In genomic region chr1:163202833-163203451, GRCh38 we compare ENCODE assay signal across 12 cellular contexts. TPM values are rescaled to one million over a fixed set of nuclear protein-coding genes. Genes with fewer than 3 reads are reported as not detected.
DNase-seq lines count a peak whose midpoint lies in the region; ATAC-seq and TF ChIP-seq lines count a peak whose summit lies in the region.
"Had no signal": no experiment of that assay in that cellular context is flagged by ENCODE, and none has a peak within 500 bp of the region (broad histone marks: within the 10 kb centered on the region; RNA-seq: fewer than 3 reads in every experiment).

TSS of gene RGS5 (minus strand) at chr1:163202916. CDS start at chr1:163202835, 81 bp downstream.

- no peak within 1 kb of the TSS for H3K27ac Mint-ChIP-seq in CD8-positive, alpha-beta T cell
- H3K27ac Mint-ChIP-seq: activated T-helper 2 cell treated with anti-CD3 and anti-CD28 coated beads, Interferon-gamma antibody, Interleukin-2, Interleukin-4, amounts not matched to agents 10 μg/mL and 5 μg/mL and 100 μg/mL, durations not matched to agents 14 hours and 24 hours and 36 hours had no signal

- H3K4me1 ChIP-seq in trophoblast cell (ENCODE audit: control insufficient read depth in 1 of 2, insufficient read depth in 2 of 2, low read length in 2 of 2) = peaks cover 5% of the 10 kb centered on the region in 2 experiments
- H3K4me1 ChIP-seq in CD8-positive, alpha-beta T cell (ENCODE audit: insufficient read depth, low read length) = no peaks in the 10 kb centered on the region
- H3K4me1 ChIP-seq: BLaER1 had no signal

- POLR2A ChIA-PET in CD8-positive, alpha-beta T cell (lab: Charles Lee) = no interaction called here

- no peaks in the 10 kb centered on the region for H3K4me1 Mint-ChIP-seq in CD8-positive, alpha-beta T cell (ENCODE audit: low read depth)

- no CpG with 5 or more reads among the region's 4 CpGs for whole genome bisulfite sequencing in trophoblast cell (ENCODE audit: extremely low coverage, insufficient coverage, insufficient read length)

- no peak for ATAC-seq in activated CD4-positive, CD25-positive, alpha-beta regulatory T cell treated with anti-CD3 and anti-CD28 coated beads, Interleukin-2, amount 50 U/mL, for 24 hours
- ATAC-seq in GM18870 (IDR thresholded peaks at IDR 0.05; ENCODE audit: unreplicated experiment) = no peak
- ATAC-seq in CD8-positive, alpha-beta T cell = no peak

- DNase-seq in AG10803 (ENCODE audit: low read depth) (peak; percentile 53), astrocyte of the hippocampus (ENCODE audit: low read depth, low spot score) (peak; percentile 78), hepatic stellate cell (ENCODE audit: low spot score) (peak; percentile 19), trophoblast cell (peak in 1 of 2 donors; percentile 14)
- no peak for DNase-seq in stimulated activated CD4-positive, alpha-beta T cell treated with anti-CD3 and anti-CD28 coated beads, Interleukin-4, amount 100 ng/mL, for 1 hour
- no peak for DNase-seq in CD8-positive, alpha-beta T cell

- H3K4me3 ChIP-seq in AG10803 (ENCODE audit: low read length) (no peak within 1 kb of the TSS), trophoblast cell (ENCODE audit: low read depth, low read length) (no peak within 1 kb of the TSS)
- no peak within 1 kb of the TSS for H3K4me3 ChIP-seq in CD8-positive, alpha-beta T cell (ENCODE audit: low read depth, low read length)
- H3K4me3 ChIP-seq: BLaER1, SK-N-MC had no signal

- peak within 1 kb of the TSS; percentile 9 for H3K4me2 ChIP-seq in trophoblast cell (ENCODE audit: low read length)
- H3K4me2 ChIP-seq: BLaER1 had no signal

- no peak for TF ChIP-seq CTCF in AG10803 (conservative IDR thresholded peaks at IDR 0.05; ENCODE audit: low read length)
- no peak for TF ChIP-seq CTCF in CD8-positive, alpha-beta T cell (IDR thresholded peaks at IDR 0.05)

- no peaks in the 10 kb centered on the region for H3K9me3 Mint-ChIP-seq in CD8-positive, alpha-beta T cell
- H3K9me3 Mint-ChIP-seq: activated T-helper 2 cell treated with anti-CD3 and anti-CD28 coated beads, Interferon-gamma antibody, Interleukin-2, Interleukin-4, amounts not matched to agents 10 μg/mL and 5 μg/mL and 100 μg/mL, durations not matched to agents 14 hours and 24 hours and 36 hours had no signal

- no peak within 1 kb of the TSS for H3K23ac ChIP-seq in trophoblast cell (ENCODE audit: low read length)

- H3K79me1 ChIP-seq in trophoblast cell (ENCODE audit: low read length) = no peaks in the 10 kb centered on the region

- no peaks in the 10 kb centered on the region for H3K27me3 ChIP-seq in trophoblast cell (ENCODE audit: insufficient read depth, low read length)
- H3K27me3 ChIP-seq in CD8-positive, alpha-beta T cell (ENCODE audit: insufficient read depth, low read length) = no peaks in the 10 kb centered on the region
- H3K27me3 ChIP-seq: BLaER1 had no signal

- no peak within 1 kb of the TSS for H2BK12ac ChIP-seq in trophoblast cell (ENCODE audit: low read length)

- no peak within 1 kb of the TSS for H2BK5ac ChIP-seq in trophoblast cell (ENCODE audit: low read depth, low read length, poor library complexity)

- peaks cover 2% of the 10 kb centered on the region for H3K27me3 Mint-ChIP-seq in CD8-positive, alpha-beta T cell (ENCODE audit: low read depth)

- no peak within 1 kb of the TSS for H3K14ac ChIP-seq in trophoblast cell (ENCODE audit: low read length)

- H4K12ac ChIP-seq in trophoblast cell (ENCODE audit: low read depth, low read length) = no peak within 1 kb of the TSS

- H3K4me3 Mint-ChIP-seq in CD8-positive, alpha-beta T cell = no peak within 1 kb of the TSS

- no peaks in the 10 kb centered on the region for H3K9me3 ChIP-seq in trophoblast cell (ENCODE audit: insufficient read depth, low read depth, low read length)
- no peaks in the 10 kb centered on the region for H3K9me3 ChIP-seq in CD8-positive, alpha-beta T cell (ENCODE audit: low read length)
- H3K9me3 ChIP-seq: BLaER1 had no signal

- no peaks in the 10 kb centered on the region for H3K36me3 Mint-ChIP-seq in CD8-positive, alpha-beta T cell

- intact Hi-C loops in CD8-positive, alpha-beta T cell (cut with DNase I, micrococcal nuclease) = no loop called here

- no peak within 1 kb of the TSS for H3K9ac ChIP-seq in trophoblast cell (ENCODE audit: low read length)
- H3K9ac ChIP-seq: BLaER1 had no signal

- CTCF ChIA-PET in CD8-positive, alpha-beta T cell (lab: Charles Lee) = no interaction called here

- H3K27ac ChIP-seq in trophoblast cell (ENCODE audit: low read depth, low read length) = no peak within 1 kb of the TSS
- no peak within 1 kb of the TSS for H3K27ac ChIP-seq in CD8-positive, alpha-beta T cell (ENCODE audit: low read depth, low read length)
- H3K27ac ChIP-seq: BLaER1, HL-60, SK-N-MC had no signal

- no peak within 1 kb of the TSS for H3K18ac ChIP-seq in trophoblast cell (ENCODE audit: low read length)

- H2AFZ ChIP-seq in trophoblast cell (ENCODE audit: insufficient read depth, low read length, poor library complexity) = peak within 1 kb of the TSS; percentile 37

- no peak within 1 kb of the TSS for H2AK5ac ChIP-seq in trophoblast cell (ENCODE audit: low read length)

- no peak within 1 kb of the TSS for H3K4ac ChIP-seq in trophoblast cell (ENCODE audit: low read depth, low read length)

- no peaks in the 10 kb centered on the region for H3K36me3 ChIP-seq in trophoblast cell (ENCODE audit: control insufficient read depth in 1 of 2, insufficient read depth in 2 of 2, low read length in 2 of 2)
- H3K36me3 ChIP-seq in CD8-positive, alpha-beta T cell (ENCODE audit: insufficient read depth, low read length) = no peaks in the 10 kb centered on the region
- H3K36me3 ChIP-seq: BLaER1 had no signal

- no peak within 1 kb of the TSS for H2BK120ac ChIP-seq in trophoblast cell (ENCODE audit: insufficient read depth, low read length, poor library complexity)

- no peak within 1 kb of the TSS for H4K91ac ChIP-seq in trophoblast cell (ENCODE audit: low read depth, low read length)

- peak within 1 kb of the TSS; percentile 62 for H4K8ac ChIP-seq in trophoblast cell (ENCODE audit: low read depth, low read length)

- H3K79me2 ChIP-seq in trophoblast cell (ENCODE audit: control insufficient read depth, insufficient read depth, low read length, poor library complexity) = no peaks in the 10 kb centered on the region

RNA-seq across cellular contexts. Expression of gene RGS5, which starts in this region (rescaled TPM):
- polyA plus RNA-seq in trophoblast cell (2013) = 19.4 and 20.3 TPM in 2 replicates
- total RNA-seq in CD8-positive, alpha-beta T cell = 1 to 10 TPM in 1 of 2 experiments, under 1 TPM in 1; 0.71 to 1.2 TPM

Comparison
In these comparisons a context has a peak if more than half of its experiments do, and no peak if none do; other contexts are left out.
1. DNase-seq: peak in AG10803 (single experiment), astrocyte of the hippocampus (single experiment) and hepatic stellate cell (single experiment); none in stimulated activated CD4-positive, alpha-beta T cell treated with anti-CD3 and anti-CD28 coated beads, Interleukin-4, amount 100 ng/mL, for 1 hour (single experiment) and CD8-positive, alpha-beta T cell (0 of 7).